14 cellular contexts compared by ENCODE assay signal in the genomic region with DNA sequence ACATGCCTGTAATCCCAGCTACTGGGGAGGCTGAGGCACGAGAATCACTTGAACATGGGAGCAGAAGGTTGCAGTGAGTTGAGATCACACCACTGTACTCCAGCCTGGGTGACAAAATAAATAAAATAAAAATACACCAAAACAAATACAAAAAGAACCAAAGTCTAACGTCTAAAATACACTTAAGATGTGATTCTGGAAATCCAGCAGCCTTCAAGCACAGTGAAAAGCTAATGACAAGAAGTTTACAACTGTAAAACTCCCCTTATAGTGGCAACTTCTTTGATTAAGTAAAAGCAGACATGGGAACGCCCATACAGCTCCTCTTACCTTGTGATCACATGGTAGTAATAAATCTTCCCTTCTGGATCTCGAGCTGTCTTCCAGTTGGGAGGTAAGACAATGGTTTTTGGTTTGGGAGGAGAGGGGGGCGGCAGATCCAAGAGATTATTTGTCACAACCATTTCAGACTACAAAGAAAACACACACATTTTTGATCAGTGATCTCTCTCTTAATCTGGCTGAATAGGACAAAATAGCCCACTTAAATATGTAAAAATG.
"Had no signal": no experiment of that assay in that cellular context is flagged by ENCODE, and none has a peak within 500 bp of the region (broad histone marks: within the 10 kb centered on the region; RNA-seq: fewer than 3 reads in every experiment).

No MANE protein-coding gene starts in this region.

- H3K27me3 ChIP-seq: left lung, sigmoid colon, tibial artery, uterus had no signal

- DNase-seq: activated naive CD4-positive, alpha-beta T cell treated with anti-CD3 and anti-CD28 coated beads, Interleukin-2, amount 50 U/mL, for 16 hours; activated T-cell treated with anti-CD3 and anti-CD28 coated beads for 4 hours; amniotic stem cell; left lung; mammary epithelial cell; sigmoid colon; stimulated activated CD4-positive, alpha-beta T cell treated with anti-CD3 and anti-CD28 coated beads, Interleukin-1b, Interleukin-23, amount 100 ng/mL, for 48 hours; SW 1271; tibial artery; uterus had no signal

- H3K4me3 ChIP-seq: left lung, sigmoid colon, tibial artery, uterus had no signal

- H3K27ac Mint-ChIP-seq: activated T-helper 2 cell treated with anti-CD3 and anti-CD28 coated beads, Interferon-gamma antibody, Interleukin-2, Interleukin-4, amounts not matched to agents 10 μg/mL and 5 μg/mL and 100 μg/mL, durations not matched to agents 14 hours and 24 hours and 36 hours; nephron had no signal

- H3K9me3 Mint-ChIP-seq: nephron; stimulated activated memory B cell treated with anti-CD40 and anti-IgM and Interleukin-4, amounts not matched to agents 10 μg/mL and 1 μg/mL and 100 μg/mL, for 72 hours had no signal

- H3K4me3 Mint-ChIP-seq: nephron; stimulated activated memory B cell treated with anti-CD40 and anti-IgM and Interleukin-4, amounts not matched to agents 10 μg/mL and 1 μg/mL and 100 μg/mL, for 72 hours had no signal

- H3K27ac ChIP-seq: left lung, sigmoid colon, tibial artery, uterus had no signal

- ATAC-seq: esophagus mucosa; left lung; stimulated activated memory B cell treated with anti-CD40 and anti-IgM and Interleukin-4, amounts not matched to agents 10 μg/mL and 1 μg/mL and 100 μg/mL, for 72 hours had no signal

- H3K4me1 ChIP-seq: left lung, tibial artery had no signal

- H3K36me3 ChIP-seq: uterus had no signal

- H3K27me3 Mint-ChIP-seq: stimulated activated memory B cell treated with anti-CD40 and anti-IgM and Interleukin-4, amounts not matched to agents 10 μg/mL and 1 μg/mL and 100 μg/mL, for 72 hours had no signal

- H3K9me3 ChIP-seq: left lung, sigmoid colon, tibial artery, uterus had no signal

- H3K4me1 Mint-ChIP-seq: nephron had no signal
